In the genomic region with DNA sequence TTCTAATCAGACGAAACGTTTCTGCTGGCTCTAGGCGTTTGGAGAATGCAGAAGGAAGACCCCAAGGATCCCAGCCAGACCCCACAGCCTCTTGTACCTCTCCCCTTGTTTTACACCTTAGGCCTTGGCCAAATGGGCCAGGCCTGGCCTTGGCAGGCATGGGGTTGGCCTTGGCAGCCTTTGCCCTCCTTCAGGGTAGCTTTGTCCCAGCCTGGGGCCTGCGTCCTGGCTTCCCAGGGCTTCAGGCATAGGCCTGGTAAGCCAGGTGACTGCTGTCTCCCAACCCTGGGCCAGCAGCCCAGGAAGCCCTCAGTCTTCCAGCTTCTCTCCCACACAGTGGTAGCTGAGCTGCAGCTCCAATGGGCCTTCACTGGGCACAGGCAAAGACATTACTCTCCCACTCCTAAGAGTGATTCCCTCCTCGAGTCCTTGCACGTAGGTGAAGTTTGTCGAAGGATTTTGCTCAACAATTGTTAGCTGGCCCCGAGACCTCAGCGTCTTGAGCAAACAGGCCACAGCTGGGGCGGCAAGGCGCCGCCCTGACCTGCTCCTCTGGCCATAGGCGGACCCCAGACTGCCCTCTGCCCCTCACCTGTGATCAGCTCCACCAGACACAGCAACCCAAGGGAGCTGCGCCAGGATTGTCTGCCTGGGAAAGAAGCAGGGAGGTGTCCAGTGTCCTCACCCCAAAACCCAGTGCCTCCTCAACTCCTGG, we compare ENCODE assay signal across 10 cellular contexts. TPM values are rescaled to one million over a fixed set of nuclear protein-coding genes. Genes with fewer than 3 reads are reported as not detected.
DNase-seq lines count a peak whose midpoint lies in the region; ATAC-seq and TF ChIP-seq lines count a peak whose summit lies in the region.
"Had no signal": no experiment of that assay in that cellular context is flagged by ENCODE, and none has a peak within 500 bp of the region (broad histone marks: within the 10 kb centered on the region; RNA-seq: fewer than 3 reads in every experiment).

No MANE protein-coding gene starts in this region.

- no peak for TF ChIP-seq POLR2A in spleen (IDR thresholded peaks at IDR 0.05)

- no TSS peak for BruUV-seq in PC-9 (replicated peaks; lab: Mats Ljungman, UMichigan)

- no peak for TF ChIP-seq RAD21 in SK-N-SH (IDR thresholded peaks at IDR 0.05; ENCODE audit: low read length)

- DNase-seq in SK-N-SH (no peak), PC-9 (no peak), spleen (peak; percentile 70), GM23248 (no peak), H4 (ENCODE audit: low spot score) (no peak)
- no peak for DNase-seq in stimulated activated CD4-positive, alpha-beta T cell treated with anti-CD3 and anti-CD28 coated beads, Interleukin-1b, Interleukin-23, amount 100 ng/mL, for 48 hours

- no peak overlapping the region for H3K4me2 ChIP-seq in SK-N-SH
- peak overlapping the region; percentile 89 for H3K4me2 ChIP-seq in PC-9
- H3K4me2 ChIP-seq in GM23248 (ENCODE audit: unreplicated experiment): no peak overlapping the region

- H3K9ac ChIP-seq in SK-N-SH: no peak overlapping the region
- no peak overlapping the region for H3K9ac ChIP-seq in GM23248
- H3K9ac ChIP-seq: parathyroid adenoma had no signal

- H3K27me3 ChIP-seq in SK-N-SH (ENCODE audit: insufficient read depth) (peaks cover 90% of the 10 kb centered on the region), PC-9 (ENCODE audit: insufficient read depth, low read depth) (no peaks in the 10 kb centered on the region), spleen (replicated peaks in 1 of 7) (peaks cover 29 to 100% (median 100%) of the 10 kb centered on the region in 7 donors), GM23248 (replicated peaks; ENCODE audit: insufficient read depth) (peaks cover 86% of the 10 kb centered on the region)

- H3K9me2 ChIP-seq in SK-N-SH (no peaks in the 10 kb centered on the region), PC-9 (ENCODE audit: insufficient read depth) (no peaks in the 10 kb centered on the region), GM23248 (ENCODE audit: insufficient read depth) (no peaks in the 10 kb centered on the region)

- no peaks in the 10 kb centered on the region for H3F3A ChIP-seq in SK-N-SH (replicated peaks; ENCODE audit: insufficient read depth)
- H3F3A ChIP-seq in PC-9 (ENCODE audit: insufficient read depth, low read depth): peaks cover 5% of the 10 kb centered on the region; the same call in 1 of the 2 replicates
- H3F3A ChIP-seq in GM23248 (ENCODE audit: insufficient read depth): no peaks in the 10 kb centered on the region

- H3K36me3 ChIP-seq in SK-N-SH (replicated peaks in 1 of 2; ENCODE audit: control insufficient read depth in 1 of 2, insufficient read depth in 2 of 2, low read length in 1 of 2) (no peaks in the 10 kb centered on the region), PC-9 (ENCODE audit: low read depth) (no peaks in the 10 kb centered on the region), spleen (no peaks in the 10 kb centered on the region), GM23248 (ENCODE audit: low read depth) (no peaks in the 10 kb centered on the region)

- H3K4me3 ChIP-seq in SK-N-SH (ENCODE audit: low read depth in 2 of 2, low read length in 1 of 2) (no peak overlapping the region), PC-9 (peak overlapping the region; percentile 58), spleen (peak overlapping the region in 1 of 8 donors; percentile 1), GM23248 (no peak overlapping the region)

- peaks cover 9% of the 10 kb centered on the region; the same call in 1 of the 2 replicates for H4K20me1 ChIP-seq in SK-N-SH (ENCODE audit: insufficient read depth)
- no peaks in the 10 kb centered on the region for H4K20me1 ChIP-seq in PC-9 (ENCODE audit: insufficient read depth)
- no peaks in the 10 kb centered on the region for H4K20me1 ChIP-seq in GM23248 (ENCODE audit: insufficient read depth)

- H3K9me3 ChIP-seq in SK-N-SH: no peaks in the 10 kb centered on the region
- no peaks in the 10 kb centered on the region for H3K9me3 ChIP-seq in PC-9 (ENCODE audit: insufficient read depth, low read depth)
- H3K9me3 ChIP-seq in spleen: no peaks in the 10 kb centered on the region
- H3K9me3 ChIP-seq in GM23248 (ENCODE audit: low read depth): no peaks in the 10 kb centered on the region

- intact Hi-C loops in PC-9 (cut with micrococcal nuclease; ENCODE audit: unreplicated experiment): loop anchor here (2.0 to 10.0 kb wide), 2 partner anchors 50 to 94 kb away; no protein-coding TSS in a partner anchor
- intact Hi-C loops in spleen (cut with DNase I; ENCODE audit: low total_unique reads): no loop called here

- ATAC-seq in SK-N-SH treated with all-trans-retinoic acid at 6 μM for 48 hours (peak; percentile 5; the same call in 1 of the 3 replicates), esophagus mucosa (peak; percentile 25)

- in situ Hi-C loops in GM23248 (cut with MboI): no loop called here

- H2AFZ ChIP-seq in SK-N-SH (ENCODE audit: low read depth) (no peak overlapping the region), PC-9 (peak overlapping the region; percentile 81; the same call in 1 of the 2 replicates), GM23248 (no peak overlapping the region)

- H3K4me1 ChIP-seq in SK-N-SH (ENCODE audit: control insufficient read depth in 1 of 2, insufficient read depth in 2 of 2, low read depth in 1 of 2, low read length in 1 of 2) (peaks cover 0 to 11% of the 10 kb centered on the region in 2 experiments; a peak in 1 of 4 replicates), PC-9 (replicated peaks; ENCODE audit: insufficient read depth) (peaks cover 17% of the 10 kb centered on the region), spleen (peaks cover 36 to 73% (median 61%) of the 10 kb centered on the region in 6 donors), GM23248 (ENCODE audit: insufficient read depth) (no peaks in the 10 kb centered on the region; the same call in 1 of the 2 replicates)

- TF ChIP-seq CTCF in SK-N-SH (IDR thresholded peaks at IDR 0.05): no peak
- TF ChIP-seq CTCF in PC-9 (conservative IDR thresholded peaks at IDR 0.05): no peak
- TF ChIP-seq CTCF in spleen (IDR thresholded peaks at IDR 0.05 in 8 of 11, conservative IDR thresholded peaks at IDR 0.05 in 3 of 11): no peak

- POLR2A ChIA-PET in SK-N-SH (lab: Yijun Ruan, JAX) (no interaction called here), PC-9 (lab: Charles Lee; ENCODE audit: unreplicated experiment) (interaction anchor here (0.6 kb wide), 1 partner anchor 376 kb away, joined by 3 read pairs; no protein-coding TSS in a partner anchor)

- WGBS in SK-N-SH (ENCODE audit: low lambda C conversion rate): 85% methylated on average over 13 of the region's 14 CpGs
- 47 to 71% (median 60%) methylated on average over 5 to 14 of the region's 14 CpGs for WGBS in spleen, 5 donors
- 78 to 83% methylated on average over 14 of the region's 14 CpGs for WGBS in GM23248 (ENCODE audit: low coverage in 1 of 2, low lambda C conversion rate in 2 of 2, missing lambda C conversion rate in 2 of 2), 2 experiments

- no peak overlapping the region for H3K27ac ChIP-seq in SK-N-SH (ENCODE audit: low read depth in 2 of 2, low read length in 1 of 2)
- H3K27ac ChIP-seq in PC-9: peak overlapping the region; percentile 70
- no peak overlapping the region for H3K27ac ChIP-seq in spleen
- H3K27ac ChIP-seq in GM23248: no peak overlapping the region
- H3K27ac ChIP-seq: parathyroid adenoma had no signal

- CTCF ChIA-PET in SK-N-SH (lab: Yijun Ruan, JAX) (interaction anchor here (1.0 to 5.5 kb wide), 3 partner anchors 129 to 157 kb away, joined by 3 to 32 read pairs (median 3); a partner anchor contains a TSS), PC-9 (lab: Charles Lee) (interaction anchor here (0.5 kb wide), 1 partner anchor 151 kb away, joined by 5 read pairs; no protein-coding TSS in a partner anchor)

- H3K79me2 ChIP-seq in SK-N-SH (ENCODE audit: insufficient read depth): no peaks in the 10 kb centered on the region
- peaks cover 35% of the 10 kb centered on the region for H3K79me2 ChIP-seq in PC-9 (ENCODE audit: low read depth)
- H3K79me2 ChIP-seq in GM23248 (ENCODE audit: insufficient read depth): no peaks in the 10 kb centered on the region
- H3K79me2 ChIP-seq: parathyroid adenoma had no signal

- no peak for TF ChIP-seq EP300 in SK-N-SH (IDR thresholded peaks at IDR 0.05; ENCODE audit: borderline replicate concordance in 1 of 2, low read depth in 1 of 2, low read length in 1 of 2)

TF ChIP-seq in SK-N-SH treated with all-trans-retinoic acid at 6 μM for 48 hours, 23 proteins besides CTCF, POLR2A, EP300 and RAD21 (continues in another document):
- no peak for TF ChIP-seq ZFP30 (CRISPR knock-in tag; IDR thresholded peaks at IDR 0.05)

TF ChIP-seq in SK-N-SH, 30 proteins besides CTCF, POLR2A, EP300 and RAD21:
- TF ChIP-seq GATA2 (CRISPR knock-in tag; IDR thresholded peaks at IDR 0.05): no peak
- no peak for TF ChIP-seq TEAD4 (IDR thresholded peaks at IDR 0.05; ENCODE audit: borderline replicate concordance, insufficient read depth)

RNA-seq across cellular contexts. Expression of a gene that starts 1.1 kb away (rescaled TPM):
- not detected in 2 replicates for polyA plus RNA-seq in SK-N-SH (2012; rRNA removed)
- 0.13 TPM in 1 of 2 replicates, not detected in the other for polyA plus RNA-seq in SK-N-SH (2012; cell fraction: cytosol; rRNA removed)
- polyA plus RNA-seq in SK-N-SH (2012; cell fraction: nucleus; rRNA removed): not detected in 2 replicates
- total RNA-seq in PC-9 (2021): 27.8 and 38.9 TPM in 2 replicates
- total RNA-seq in esophagus mucosa: 689 TPM
- under 1 TPM in 1 of 7 donors, not detected in 6; 0.98 TPM for total RNA-seq in spleen
- polyA plus RNA-seq in spleen: under 1 TPM; 0.04 to 0.38 (median 0.09) TPM
- total RNA-seq in GM23248 (2014; rRNA removed; shearing (Covaris generic)): not detected in 2 replicates
- not detected in 2 replicates for polyA plus RNA-seq in GM23248 (2016; fragmentation: Nextera tagmentation; extraction: Ambion mirVana)
- 27.0 and 32.6 TPM in 2 replicates for total RNA-seq in H4 (2014; rRNA removed; shearing (Covaris generic))
- total RNA-seq: glomerular endothelial cell had no signal

Comparison
In these comparisons a context has a peak if more than half of its experiments do, and no peak if none do; other contexts are left out.
1. RNA of a gene that starts 1.1 kb away (total RNA-seq): 689 TPM in esophagus mucosa (single experiment); 27.8 to 38.9 TPM in PC-9, 27.0 to 32.6 TPM in H4, 0.98 TPM in spleen and not detected in GM23248; every median in the first group is over 10 times any median in the second.